8 cellular contexts compared by ENCODE assay signal in the genomic region with DNA sequence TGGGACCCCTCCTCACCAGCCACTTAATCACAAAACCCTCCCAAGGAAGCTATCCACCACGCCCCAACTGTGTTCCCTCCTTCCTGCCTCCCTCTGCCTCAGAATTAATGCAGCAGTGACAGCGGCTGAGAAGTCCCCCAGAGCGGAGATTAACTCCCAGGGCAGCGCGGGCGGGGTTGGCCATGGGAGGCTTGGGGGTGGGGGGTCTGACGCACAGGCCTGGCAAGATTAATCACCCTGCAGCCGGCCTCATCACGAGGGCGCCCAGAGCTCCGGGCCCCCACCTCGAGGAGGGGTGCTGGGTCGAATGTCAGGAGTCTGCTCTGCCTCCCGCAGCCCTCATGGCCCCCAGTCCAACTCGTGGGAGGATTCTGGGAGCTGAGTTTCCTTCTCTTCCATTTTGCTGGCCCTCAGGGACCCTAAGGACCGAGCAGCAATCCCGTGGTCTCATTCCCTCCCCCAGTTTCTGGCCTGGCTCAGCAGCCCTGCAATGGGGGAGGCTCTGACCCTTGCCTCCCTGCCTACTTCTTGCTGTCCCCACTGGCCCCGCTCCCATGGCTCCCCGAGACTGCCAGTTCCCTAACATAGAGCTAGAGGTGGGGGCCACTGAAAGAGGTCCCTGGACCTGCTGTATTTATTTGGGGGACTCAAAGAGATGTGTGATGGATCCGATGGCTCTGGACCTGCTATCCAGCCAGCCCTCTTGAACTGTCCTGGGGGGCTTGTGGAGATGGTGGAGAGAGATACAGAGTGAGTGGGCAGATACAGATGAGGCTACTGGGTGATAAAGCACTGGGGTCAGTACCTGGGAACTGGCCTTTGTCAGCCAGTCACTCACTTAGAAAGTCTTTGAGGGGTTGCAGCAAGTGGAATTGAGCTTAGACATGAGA. TPM values are rescaled to one million over a fixed set of nuclear protein-coding genes. Genes with fewer than 3 reads are reported as not detected.
DNase-seq lines count a peak whose midpoint lies in the region; ATAC-seq and TF ChIP-seq lines count a peak whose summit lies in the region.

No MANE protein-coding gene starts in this region.

- H4K8ac ChIP-seq in IMR-90 (ENCODE audit: low read depth in 2 of 2, low read length in 2 of 2) = no peak overlapping the region

- TF ChIP-seq RAD21 in IMR-90 (IDR thresholded peaks at IDR 0.05; ENCODE audit: low read length) = no peak

- CTCF ChIA-PET in IMR-90 (lab: Yijun Ruan, JAX) = interaction anchor here (0.9 to 3.2 kb wide), 6 partner anchors 30 to 85 kb away, joined by 3 to 26 read pairs (median 4); no protein-coding TSS in a partner anchor

- peak overlapping the region; percentile 57; the same call in 1 of the 2 replicates for H3K4ac ChIP-seq in IMR-90 (ENCODE audit: low read depth, low read length)

- POLR2A ChIA-PET in IMR-90 (lab: Charles Lee; ENCODE audit: unreplicated experiment) = no interaction called here

- H3K4me2 ChIP-seq in IMR-90 (ENCODE audit: low read depth, low read length) = no peak overlapping the region; the same call in 1 of the 2 replicates

- H3K23ac ChIP-seq in IMR-90 (ENCODE audit: low read depth, low read length) = no peak overlapping the region

- 73% methylated on average over 3 of the region's 20 CpGs; no CpG with 5 or more reads in 1 of the 2 experiments for WGBS in IMR-90 (ENCODE audit: extremely low coverage in 2 of 2, insufficient read length in 1 of 2), 2 experiments

- peak overlapping the region; percentile 28; the same call in 1 of the 2 replicates for H4K91ac ChIP-seq in IMR-90 (ENCODE audit: insufficient read depth, low read depth, low read length)

- no peak overlapping the region; the same call in 2 of the 3 replicates for H2BK15ac ChIP-seq in IMR-90 (ENCODE audit: low read depth, low read length)

- no peaks in the 10 kb centered on the region for H3K9me3 ChIP-seq in IMR-90 (ENCODE audit: control insufficient read depth, insufficient read depth, low read length)

- no peak overlapping the region for H4K5ac ChIP-seq in IMR-90 (ENCODE audit: low read depth, low read length)

- peaks cover 2% of the 10 kb centered on the region; the same call in 1 of the 2 replicates for H3K36me3 ChIP-seq in IMR-90 (ENCODE audit: control insufficient read depth, insufficient read depth, low read length)

- H2BK120ac ChIP-seq in IMR-90 (ENCODE audit: low read depth, low read length) = peak overlapping the region; percentile 7; the same call in 1 of the 2 replicates

- peaks cover 3 to 5% of the 10 kb centered on the region in 2 experiments; a peak in 1 of 4 replicates for H3K79me1 ChIP-seq in IMR-90 (ENCODE audit: low read depth in 1 of 2, low read length in 2 of 2)

- in situ Hi-C loops in IMR-90 (cut with MboI; ENCODE audit: low sequenced_read_pairs) (no loop called here), astrocyte of the spinal cord (cut with HindIII; ENCODE audit: low sequenced_read_pairs) (no loop called here)

- no peak for TF ChIP-seq POLR2A in IMR-90 (IDR thresholded peaks at IDR 0.05; ENCODE audit: low read depth, low read length)

- H3K56ac ChIP-seq in IMR-90 (ENCODE audit: extremely low read depth, insufficient read depth, low read length) = no peak overlapping the region

- peaks cover 35% of the 10 kb centered on the region for H3K4me1 ChIP-seq in IMR-90 (ENCODE audit: control insufficient read depth, insufficient read depth, low read length)

- peaks cover 8% of the 10 kb centered on the region; the same call in 1 of the 2 replicates for H3K9me1 ChIP-seq in IMR-90 (ENCODE audit: insufficient read depth, low read length)

- TF ChIP-seq CTCF in IMR-90 (conservative IDR thresholded peaks at IDR 0.05; ENCODE audit: low read depth, low read length) (no peak), astrocyte of the spinal cord (IDR thresholded peaks at IDR 0.05; ENCODE audit: low read depth, low read length) (no peak)

- no peaks in the 10 kb centered on the region for H4K20me1 ChIP-seq in IMR-90 (ENCODE audit: insufficient read depth, low read length)

- H2AFZ ChIP-seq in IMR-90 (replicated peaks; ENCODE audit: low read length, poor library complexity) = peak overlapping the region; percentile 12

- no peak overlapping the region for H3K14ac ChIP-seq in IMR-90 (replicated peaks; ENCODE audit: low read depth, low read length)

- DNase-seq in IMR-90 (peak; percentile 61), astrocyte of the spinal cord (ENCODE audit: low read depth, low spot score) (peak; percentile 67), kidney tubule cell (ENCODE audit: low spot score) (peak; percentile 75), stromal cell of bone marrow (ENCODE audit: low read depth) (peak; percentile 64), SW480 (ENCODE audit: low spot score) (no peak), mesenteric fat pad (ENCODE audit: low spot score) (no peak)

- H3K18ac ChIP-seq in IMR-90 (ENCODE audit: low read depth, low read length) = no peak overlapping the region

- intact Hi-C loops in IMR-90 (cut with micrococcal nuclease) = loop anchor here (1.0 to 5.0 kb wide), 4 partner anchors 57 to 173 kb away; no protein-coding TSS in a partner anchor

- peak overlapping the region; percentile 65 for H2AK5ac ChIP-seq in IMR-90 (ENCODE audit: low read depth, low read length)

- no peak overlapping the region for H2BK5ac ChIP-seq in IMR-90 (ENCODE audit: low read depth, low read length, poor library complexity, severe bottlenecking)

- ATAC-seq in IMR-90 (ENCODE audit: low read depth) (peak; percentile 56), GM18519 (IDR thresholded peaks at IDR 0.05; ENCODE audit: low FRiP score, unreplicated experiment) (no peak), GM21528 (IDR thresholded peaks at IDR 0.05; ENCODE audit: low FRiP score, unreplicated experiment) (no peak)

- no peak overlapping the region for H3K9ac ChIP-seq in IMR-90 (ENCODE audit: low read depth, low read length)

- no peaks in the 10 kb centered on the region for H3K27me3 ChIP-seq in IMR-90 (ENCODE audit: control insufficient read depth, insufficient read depth, low read length)

- H2AK9ac ChIP-seq in IMR-90 (replicated peaks; ENCODE audit: low read depth, low read length, poor library complexity) = peak overlapping the region; percentile 66

- H3K4me3 ChIP-seq in IMR-90 (ENCODE audit: insufficient read depth, low read depth, low read length) (no peak overlapping the region), astrocyte of the spinal cord (ENCODE audit: low read depth, low read length) (no peak overlapping the region)

- BruUV-seq in IMR-90 (replicated peaks; lab: Mats Ljungman, UMichigan) = no TSS peak

- peak overlapping the region; percentile 26; the same call in 1 of the 2 replicates for H3K27ac ChIP-seq in IMR-90 (ENCODE audit: insufficient read depth, low read length)

- H2BK20ac ChIP-seq in IMR-90 (ENCODE audit: low read depth, low read length) = no peak overlapping the region

- dilution Hi-C loops in IMR-90 (cut with HindIII; ENCODE audit: low sequenced_read_pairs, unreplicated experiment) = no loop called here

TF ChIP-seq in IMR-90, 13 proteins besides CTCF, POLR2A, EP300 and RAD21:
- TF ChIP-seq MAZ (IDR thresholded peaks at IDR 0.05; ENCODE audit: borderline replicate concordance, low read depth, low read length) = peak; percentile 91
- TF ChIP-seq, protein P1, sequence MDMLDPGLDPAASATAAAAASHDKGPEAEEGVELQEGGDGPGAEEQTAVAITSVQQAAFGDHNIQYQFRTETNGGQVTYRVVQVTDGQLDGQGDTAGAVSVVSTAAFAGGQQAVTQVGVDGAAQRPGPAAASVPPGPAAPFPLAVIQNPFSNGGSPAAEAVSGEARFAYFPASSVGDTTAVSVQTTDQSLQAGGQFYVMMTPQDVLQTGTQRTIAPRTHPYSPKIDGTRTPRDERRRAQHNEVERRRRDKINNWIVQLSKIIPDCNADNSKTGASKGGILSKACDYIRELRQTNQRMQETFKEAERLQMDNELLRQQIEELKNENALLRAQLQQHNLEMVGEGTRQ (IDR thresholded peaks at IDR 0.05; ENCODE audit: low read depth, low read length) = 0 out of 2 replicates have a peak, but pooled peaks have one; percentile 15
- TF ChIP-seq, protein P2, sequence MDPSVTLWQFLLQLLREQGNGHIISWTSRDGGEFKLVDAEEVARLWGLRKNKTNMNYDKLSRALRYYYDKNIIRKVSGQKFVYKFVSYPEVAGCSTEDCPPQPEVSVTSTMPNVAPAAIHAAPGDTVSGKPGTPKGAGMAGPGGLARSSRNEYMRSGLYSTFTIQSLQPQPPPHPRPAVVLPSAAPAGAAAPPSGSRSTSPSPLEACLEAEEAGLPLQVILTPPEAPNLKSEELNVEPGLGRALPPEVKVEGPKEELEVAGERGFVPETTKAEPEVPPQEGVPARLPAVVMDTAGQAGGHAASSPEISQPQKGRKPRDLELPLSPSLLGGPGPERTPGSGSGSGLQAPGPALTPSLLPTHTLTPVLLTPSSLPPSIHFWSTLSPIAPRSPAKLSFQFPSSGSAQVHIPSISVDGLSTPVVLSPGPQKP (IDR thresholded peaks at IDR 0.05; ENCODE audit: borderline replicate concordance, low read depth, low read length) = no peak

RNA-seq across cellular contexts. Expression of a gene that starts 42.5 kb away (rescaled TPM):
- total RNA-seq in IMR-90 (2012; rRNA removed) = 24.9 and 30.8 TPM in 2 replicates
- 35.7 and 38.8 TPM in 2 replicates for polyA plus RNA-seq in IMR-90 (2012; rRNA removed)
- polyA plus RNA-seq in IMR-90 (2012; cell fraction: cytosol; rRNA removed) = 34.7 and 72.2 TPM in 2 replicates
- 24.5 and 60.8 TPM in 2 replicates for polyA plus RNA-seq in IMR-90 (2012; cell fraction: nucleus; rRNA removed; ENCODE audit: low replicate concordance)
- total RNA-seq in mesenteric fat pad = 33.0 TPM

Comparison
In these comparisons a context has a peak if more than half of its experiments do, and no peak if none do; other contexts are left out.
1. DNase-seq: peak in IMR-90 (single experiment), astrocyte of the spinal cord (single experiment), kidney tubule cell (single experiment) and stromal cell of bone marrow (single experiment); none in SW480 (single experiment) and mesenteric fat pad (single experiment).